Comparison of ENCODE assay signal across 32 cellular contexts in the genomic region with DNA sequence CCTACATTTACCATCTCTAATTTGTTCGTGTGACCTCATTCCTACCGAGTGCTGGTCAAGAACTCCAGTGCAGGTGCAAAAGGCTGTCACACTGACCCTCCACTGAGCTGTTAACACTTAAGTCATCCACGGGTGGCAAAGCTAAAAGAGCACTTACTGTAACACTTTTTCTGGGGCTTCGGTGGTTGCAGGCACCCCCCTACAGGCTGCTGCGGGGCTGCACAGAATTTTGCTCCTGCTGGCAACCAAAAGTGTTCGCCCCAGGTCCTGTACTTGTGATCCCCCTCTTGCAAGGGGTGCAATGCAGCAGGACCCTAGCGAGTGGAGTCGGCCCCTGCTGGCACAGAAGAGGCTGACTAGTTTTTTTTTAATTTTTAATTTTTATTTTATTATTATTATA.
"Had no signal": no experiment of that assay in that cellular context is flagged by ENCODE, and none has a peak within 500 bp of the region (broad histone marks: within the 10 kb centered on the region; RNA-seq: fewer than 3 reads in every experiment).

No MANE protein-coding gene starts in this region.

- H3K27me3 ChIP-seq: colonic mucosa, esophagus squamous epithelium, heart right ventricle, neural progenitor cell, right lobe of liver, testis, tibial artery had no signal

- H3K9ac ChIP-seq: neural progenitor cell, parathyroid adenoma had no signal

- H3K4me1 Mint-ChIP-seq: immature natural killer cell; naive thymus-derived CD4-positive, alpha-beta T cell; nephron; neural progenitor cell had no signal

- DNase-seq: colonic mucosa; effector memory CD4-positive, alpha-beta T cell; erythroblast; esophagus squamous epithelium; foreskin melanocyte; glutamatergic neuron; heart right ventricle; hippocampal formation; immature natural killer cell; islet precursor cell; kidney glomerular epithelial cell; left colon; left ventricle myocardium inferior; midbrain; naive thymus-derived CD4-positive, alpha-beta T cell; small intestine; stimulated activated CD4-positive, alpha-beta T cell treated with anti-CD3 and anti-CD28 coated beads, Interleukin-15, amount 100 ng/mL, for 24 hours; stimulated activated CD4-positive, alpha-beta T cell treated with anti-CD3 and anti-CD28 coated beads, Interleukin-2, amount 100 ng/mL, for 48 hours; stimulated activated CD8-positive, alpha-beta memory T cell treated with anti-CD3 and anti-CD28 coated beads, Interleukin-4, amount 100 ng/mL, for 48 hours; stimulated activated naive CD4-positive, alpha-beta T cell; substantia nigra; testis; tibial artery had no signal

- H3K36me3 Mint-ChIP-seq: immature natural killer cell; memory B cell; naive thymus-derived CD4-positive, alpha-beta T cell; neural progenitor cell; type B pancreatic cell had no signal

- H3K36me3 ChIP-seq: colonic mucosa, esophagus squamous epithelium, heart right ventricle, left ventricle myocardium inferior, neural progenitor cell, right lobe of liver, tibial artery had no signal

- H3K9me3 ChIP-seq: colonic mucosa, right lobe of liver, testis, tibial artery had no signal

- H3K27me3 Mint-ChIP-seq: dendritic cell treated with granulocyte-macrophage colony-stimulating factor and Interleukin-4, amounts not matched to agents 40 ng/mL and 50 ng/mL, for 4 days; memory B cell; naive thymus-derived CD4-positive, alpha-beta T cell; progenitor cell of endocrine pancreas; type B pancreatic cell had no signal

- H3K4me2 ChIP-seq: neural progenitor cell had no signal

- H3K27ac ChIP-seq: colonic mucosa, esophagus squamous epithelium, heart right ventricle, left ventricle myocardium inferior, neural progenitor cell, parathyroid adenoma, right lobe of liver, testis, tibial artery had no signal

- H3K27ac Mint-ChIP-seq: dendritic cell treated with granulocyte-macrophage colony-stimulating factor and Interleukin-4, amounts not matched to agents 40 ng/mL and 50 ng/mL, for 4 days; immature natural killer cell; memory B cell; naive thymus-derived CD4-positive, alpha-beta T cell; nephron; neural progenitor cell; progenitor cell of endocrine pancreas; type B pancreatic cell had no signal

- H3K79me2 ChIP-seq: parathyroid adenoma had no signal

- H3K4me3 Mint-ChIP-seq: dendritic cell treated with granulocyte-macrophage colony-stimulating factor and Interleukin-4, amounts not matched to agents 40 ng/mL and 50 ng/mL, for 4 days; immature natural killer cell; memory B cell; naive thymus-derived CD4-positive, alpha-beta T cell; nephron; neural progenitor cell; type B pancreatic cell had no signal

- H3K4me1 ChIP-seq: colonic mucosa, esophagus squamous epithelium, heart right ventricle, left ventricle myocardium inferior, neural progenitor cell, parathyroid adenoma, right lobe of liver, testis, tibial artery had no signal

- ATAC-seq: heart right ventricle; left colon; naive thymus-derived CD4-positive, alpha-beta T cell; right lobe of liver had no signal

- H2AFZ ChIP-seq: neural progenitor cell, parathyroid adenoma had no signal

- H3K9me3 Mint-ChIP-seq: memory B cell, neural progenitor cell, type B pancreatic cell had no signal

- H3K4me3 ChIP-seq: colonic mucosa, esophagus squamous epithelium, heart right ventricle, left ventricle myocardium inferior, lung, neural progenitor cell, right lobe of liver, testis, tibial artery had no signal
